8 cellular contexts compared by ENCODE assay signal in genomic region chr7:106284516-106285050, GRCh38. TPM values are rescaled to one million over a fixed set of nuclear protein-coding genes. Genes with fewer than 3 reads are reported as not detected.
DNase-seq lines count a peak whose midpoint lies in the region; ATAC-seq and TF ChIP-seq lines count a peak whose summit lies in the region.

Gene NAMPT (minus strand): TSS chr7:106284983. CDS start chr7:106284884, 99 bp downstream.

- peaks cover 42% of the 10 kb centered on the region for H4K20me1 ChIP-seq in PC-9 (ENCODE audit: insufficient read depth)

- POLR2A ChIA-PET in PC-9 (lab: Charles Lee; ENCODE audit: unreplicated experiment), result interaction anchor here (0.5 to 1.7 kb wide), 30 partner anchors 32 to 1222 kb away, joined by 3 to 28 read pairs (median 6); partner anchors contain the start of genes HBP1 and SYPL1

- DNase-seq in activated T-cell treated with anti-CD3 and anti-CD28 coated beads for 48 hours (ENCODE audit: low read depth), result peak; percentile 40
- DNase-seq in activated T-cell treated with anti-CD3 and anti-CD28 coated beads, Interleukin-2, amount 50 U/mL, for 1 hour, result no peak
- peak in 1 of 2 experiments; percentile 71 for DNase-seq in PC-9
- peak; percentile 74 for DNase-seq in astrocyte of the hippocampus (ENCODE audit: low read depth, low spot score)
- peak; percentile 8 to 93 for DNase-seq in stimulated activated CD4-positive, alpha-beta T cell treated with anti-CD3 and anti-CD28 coated beads, Interleukin-1b, Interleukin-23, amount 100 ng/mL, for 1 hour (ENCODE audit: low read depth in 2 of 2)
- DNase-seq in OCI-M2 (lab: John Stamatoyannopoulos, UW; ENCODE audit: unreplicated experiment), result no peak

- H3K9me3 ChIP-seq in PC-9 (ENCODE audit: insufficient read depth, low read depth) (no peaks in the 10 kb centered on the region), iPS-18a (ENCODE audit: control insufficient read depth, low read depth, low read length) (no peaks in the 10 kb centered on the region)

- H3K4me3 ChIP-seq in PC-9 (peak within 1 kb of the TSS; percentile 91), iPS-18a (ENCODE audit: low read length) (peak within 1 kb of the TSS; percentile 97)

- peaks cover 46% of the 10 kb centered on the region for H3K4me1 ChIP-seq in PC-9 (replicated peaks; ENCODE audit: insufficient read depth)
- H3K4me1 ChIP-seq in iPS-18a (ENCODE audit: control insufficient read depth, low read depth, low read length), result peaks cover 18% of the 10 kb centered on the region

- TF ChIP-seq CTCF in PC-9 (conservative IDR thresholded peaks at IDR 0.05), result no peak

- peak within 1 kb of the TSS; percentile 75 for H2AFZ ChIP-seq in PC-9

- peaks cover 38% of the 10 kb centered on the region for H3F3A ChIP-seq in PC-9 (ENCODE audit: insufficient read depth, low read depth)

- H3K27me3 ChIP-seq in PC-9 (ENCODE audit: insufficient read depth, low read depth) (no peaks in the 10 kb centered on the region), iPS-18a (ENCODE audit: control insufficient read depth, insufficient read depth, low read length) (no peaks in the 10 kb centered on the region)

- H3K79me2 ChIP-seq in PC-9 (ENCODE audit: low read depth), result peaks cover 66% of the 10 kb centered on the region

- ATAC-seq in HG02981 (IDR thresholded peaks at IDR 0.05; ENCODE audit: unreplicated experiment), result peak; percentile 18

- intact Hi-C loops in PC-9 (cut with micrococcal nuclease; ENCODE audit: unreplicated experiment), result loop anchor here (1.0 to 5.0 kb wide), 8 partner anchors 62 to 883 kb away; partner anchors contain the start of gene HBP1

- H3K4me2 ChIP-seq in PC-9, result peak within 1 kb of the TSS; percentile 90

- CTCF ChIA-PET in PC-9 (lab: Charles Lee), result interaction anchor here (0.6 to 1.8 kb wide), 5 partner anchors 81 to 200 kb away, joined by 3 to 11 read pairs (median 6); no protein-coding TSS in a partner anchor

- BruUV-seq in PC-9 (replicated peaks; lab: Mats Ljungman, UMichigan), result no TSS peak

- H3K27ac ChIP-seq in PC-9 (peak within 1 kb of the TSS; percentile 99), iPS-18a (ENCODE audit: low read length) (peak within 1 kb of the TSS; percentile 96)

- H3K9ac ChIP-seq in iPS-18a (ENCODE audit: low read length), result peak within 1 kb of the TSS; percentile 80

- H3K9me2 ChIP-seq in PC-9 (ENCODE audit: insufficient read depth), result no peaks in the 10 kb centered on the region

- H3K36me3 ChIP-seq in PC-9 (ENCODE audit: low read depth), result peaks cover 42% of the 10 kb centered on the region
- no peaks in the 10 kb centered on the region for H3K36me3 ChIP-seq in iPS-18a (ENCODE audit: control insufficient read depth, low read depth, low read length)

RNA-seq across cellular contexts. Expression of gene NAMPT, which starts in this region (rescaled TPM):
- total RNA-seq in PC-9 (2021), result 208 and 302 TPM in 2 replicates

Comparison
In these comparisons a context has a peak if more than half of its experiments do, and no peak if none do; other contexts are left out.
1. DNase-seq: peak in activated T-cell treated with anti-CD3 and anti-CD28 coated beads for 48 hours (single experiment), astrocyte of the hippocampus (single experiment) and stimulated activated CD4-positive, alpha-beta T cell treated with anti-CD3 and anti-CD28 coated beads, Interleukin-1b, Interleukin-23, amount 100 ng/mL, for 1 hour (2 of 2); none in activated T-cell treated with anti-CD3 and anti-CD28 coated beads, Interleukin-2, amount 50 U/mL, for 1 hour (single experiment) and OCI-M2 (single experiment).